8 cellular contexts compared by ENCODE assay signal in genomic region chr1:156054500-156055342, GRCh38. TPM values are rescaled to one million over a fixed set of nuclear protein-coding genes. Genes with fewer than 3 reads are reported as not detected.
DNase-seq lines count a peak whose midpoint lies in the region; ATAC-seq and TF ChIP-seq lines count a peak whose summit lies in the region.

Gene LAMTOR2, plus strand, starts transcription at chr1:156054782. Its CDS starts 108 bp downstream, at chr1:156054890.

- TF ChIP-seq POLR2A in GM15510 (IDR thresholded peaks at IDR 0.05; ENCODE audit: borderline replicate concordance, extremely low read depth, insufficient read length) (peak; percentile 78), uterus (IDR thresholded peaks at IDR 0.05) (peak; percentile 63 to 66)

- DNase-seq in NCI-H187 (lab: John Stamatoyannopoulos, UW) = peak; percentile 100
- DNase-seq in T-helper 2 cell = peak; percentile 80 to 97 (median 93)
- DNase-seq in right atrium auricular region (ENCODE audit: low spot score) = peak; percentile 98
- DNase-seq in pulmonary artery endothelial cell (ENCODE audit: low read depth, low spot score) = peak; percentile 83
- peak; percentile 97 to 98 for DNase-seq in uterus

- H3K27ac ChIP-seq in angular gyrus (ENCODE audit: low read depth, low read length) (peak within 1 kb of the TSS; percentile 95), right atrium auricular region (peak within 1 kb of the TSS; percentile 96 to 97), uterus (peak within 1 kb of the TSS; percentile 93)

- H3K27me3 ChIP-seq in right atrium auricular region (no peaks in the 10 kb centered on the region), uterus (no peaks in the 10 kb centered on the region)

- H3K4me1 ChIP-seq in right atrium auricular region = peaks cover 0 to 39% of the 10 kb centered on the region in 2 donors
- no peaks in the 10 kb centered on the region for H3K4me1 ChIP-seq in uterus

- TF ChIP-seq CTCF in right atrium auricular region (IDR thresholded peaks at IDR 0.05) (no peak), uterus (IDR thresholded peaks at IDR 0.05) (peak in 1 of 4 experiments; percentile 15)

- intact Hi-C loops in uterus (cut with DNase I; ENCODE audit: low total_unique reads) = no loop called here

- ATAC-seq in HG02938 (IDR thresholded peaks at IDR 0.05; ENCODE audit: unreplicated experiment) = peak; percentile 75

- H3K9me3 ChIP-seq in right atrium auricular region = no peaks in the 10 kb centered on the region
- no peaks in the 10 kb centered on the region for H3K9me3 ChIP-seq in uterus

- H3K4me3 ChIP-seq in right atrium auricular region (peak within 1 kb of the TSS; percentile 86 to 99), uterus (peak within 1 kb of the TSS; percentile 54 to 93)

- H3K36me3 ChIP-seq in right atrium auricular region = peaks cover 3% of the 10 kb centered on the region
- no peaks in the 10 kb centered on the region for H3K36me3 ChIP-seq in uterus

RNA-seq across cellular contexts. Expression of gene LAMTOR2, which starts in this region (rescaled TPM):
- total RNA-seq in right atrium auricular region (10 to 100 TPM; 46.1 to 50.7 TPM), pulmonary artery endothelial cell (72.6 and 92.1 TPM in 2 replicates), uterus (10 to 100 TPM; 17.3 to 97.6 (median 38.1) TPM)

Comparison
In these comparisons a context has a peak if more than half of its experiments do, and no peak if none do; other contexts are left out.
1. Peak in every context shown above with its lines: DNase-seq, ATAC-seq, H3K4me3 ChIP-seq and H3K27ac ChIP-seq.